Comparison of ENCODE assay signal across 30 cellular contexts in the genomic region with DNA sequence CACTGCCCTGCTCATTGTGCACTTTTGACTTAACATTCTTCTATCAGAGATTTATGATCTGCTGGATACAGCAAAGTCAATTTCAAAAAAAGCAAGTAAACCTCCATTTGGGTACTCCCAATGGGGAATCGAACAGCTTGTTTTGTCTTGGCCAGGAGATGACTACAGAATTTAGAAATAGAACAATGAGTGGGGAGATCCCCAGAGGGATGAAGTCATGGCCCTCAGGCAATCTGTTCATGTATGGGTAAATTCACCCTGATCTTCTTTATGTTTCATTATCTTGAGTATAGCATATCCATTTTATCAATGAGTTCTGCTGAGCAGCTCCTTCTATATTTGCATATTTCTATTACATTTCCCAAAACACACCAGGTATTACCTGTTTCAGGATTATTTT.
"Had no signal": no experiment of that assay in that cellular context is flagged by ENCODE, and none has a peak within 500 bp of the region (broad histone marks: within the 10 kb centered on the region; RNA-seq: fewer than 3 reads in every experiment).

No MANE protein-coding gene starts in this region.

- ATAC-seq: gastroesophageal sphincter; heart left ventricle; naive thymus-derived CD4-positive, alpha-beta T cell; pancreas; psoas muscle; stimulated activated naive B cell treated with anti-CD40 and anti-IgM and Interleukin-4, amounts not matched to agents 10 μg/mL and 1 μg/mL and 100 μg/mL, for 72 hours had no signal

- H3K4me1 ChIP-seq: esophagus squamous epithelium, gastroesophageal sphincter, heart left ventricle, pancreas, psoas muscle, right atrium auricular region, stomach, thyroid gland, upper lobe of left lung, vagina had no signal

- H3K27me3 ChIP-seq: esophagus squamous epithelium, gastroesophageal sphincter, heart left ventricle, pancreas, right atrium auricular region, stomach, thyroid gland, upper lobe of left lung, vagina had no signal

- DNase-seq: activated CD4-positive, alpha-beta memory T cell treated with anti-CD3 and anti-CD28 coated beads for 36 hours; activated CD4-positive, alpha-beta T cell treated with anti-CD3 and anti-CD28 coated beads, Interleukin-2, amount 10 ng/mL, durations not matched to agents 24 days and 14 days; activated CD4-positive, CD25-positive, alpha-beta regulatory T cell treated with anti-CD3 and anti-CD28 coated beads, Interleukin-2, amount 50 U/mL, for 72 hours; activated CD8-positive, alpha-beta memory T cell treated with anti-CD3 and anti-CD28 coated beads, Interleukin-2, amount 50 U/mL, for 48 hours; activated gamma-delta T cell; activated naive CD4-positive, alpha-beta T cell treated with anti-CD3 and anti-CD28 coated beads, Interleukin-2, amount 50 U/mL, for 16 hours; activated T-cell treated with anti-CD3 and anti-CD28 coated beads, Interleukin-2, amount 50 U/mL, for 24 hours; amygdala; central memory CD4-positive, alpha-beta T cell; dermis blood vessel endothelial cell; effector CD4-positive, alpha-beta T cell; esophagus squamous epithelium; heart left ventricle; midbrain; naive thymus-derived CD4-positive, alpha-beta T cell; nucleus accumbens; pancreas; psoas muscle; stimulated activated CD4-positive, alpha-beta T cell treated with anti-CD3 and anti-CD28 coated beads, Interleukin-1b, Interleukin-23, amount 100 ng/mL, for 48 hours; stimulated activated naive B cell treated with anti-CD40 and anti-IgM and Interleukin-4, amounts not matched to agents 10 μg/mL and 1 μg/mL and 100 μg/mL, for 72 hours; stomach; thyroid gland; upper lobe of left lung had no signal

- H3K4me3 ChIP-seq: esophagus squamous epithelium, gastroesophageal sphincter, heart left ventricle, pancreas, psoas muscle, right atrium auricular region, smooth muscle cell, stomach, thyroid gland, upper lobe of left lung, vagina had no signal

- H3K27ac ChIP-seq: epithelial cell of prostate, esophagus squamous epithelium, gastroesophageal sphincter, heart left ventricle, pancreas, psoas muscle, right atrium auricular region, stomach, thyroid gland, upper lobe of left lung, vagina had no signal

- H3K36me3 ChIP-seq: esophagus squamous epithelium, gastroesophageal sphincter, heart left ventricle, pancreas, right atrium auricular region, stomach, thyroid gland, upper lobe of left lung, vagina had no signal

- H3K9me3 ChIP-seq: esophagus squamous epithelium, gastroesophageal sphincter, pancreas, psoas muscle, right atrium auricular region, stomach, thyroid gland, upper lobe of left lung, vagina had no signal

- FAIRE-seq: colon, pancreas, TTC549 had no signal

- H3K4me2 ChIP-seq: smooth muscle cell had no signal
